In the genomic region with DNA sequence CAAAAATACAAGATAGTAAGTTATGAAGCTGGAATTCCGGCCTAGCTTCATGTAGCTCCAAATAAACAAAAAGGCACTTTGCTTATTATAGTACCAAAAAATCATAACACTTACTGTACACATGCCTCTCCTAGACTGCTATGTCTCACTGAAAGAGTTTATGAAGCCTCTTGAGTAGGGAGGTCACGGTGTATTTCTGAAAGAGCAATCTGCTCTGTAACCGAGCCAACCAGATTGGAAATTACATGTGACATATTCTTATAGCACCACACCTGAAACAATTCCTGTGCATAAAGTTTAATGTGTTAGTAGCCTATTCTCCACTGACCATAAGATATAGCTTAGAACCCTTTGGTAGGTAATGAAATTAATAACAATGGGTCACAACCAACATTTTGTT, we compare ENCODE assay signal across 1 cellular context.
TF ChIP-seq lines count a peak whose summit lies in the region.

No MANE protein-coding gene starts in this region.

TF ChIP-seq in K562, 482 proteins besides CTCF, POLR2A, EP300 and RAD21 (continued from another document):
- TF ChIP-seq, protein P1, sequence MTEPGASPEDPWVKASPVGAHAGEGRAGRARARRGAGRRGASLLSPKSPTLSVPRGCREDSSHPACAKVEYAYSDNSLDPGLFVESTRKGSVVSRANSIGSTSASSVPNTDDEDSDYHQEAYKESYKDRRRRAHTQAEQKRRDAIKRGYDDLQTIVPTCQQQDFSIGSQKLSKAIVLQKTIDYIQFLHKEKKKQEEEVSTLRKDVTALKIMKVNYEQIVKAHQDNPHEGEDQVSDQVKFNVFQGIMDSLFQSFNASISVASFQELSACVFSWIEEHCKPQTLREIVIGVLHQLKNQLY (CRISPR knock-in tag; conservative IDR thresholded peaks at IDR 0.05): no peak
- TF ChIP-seq, protein P2, sequence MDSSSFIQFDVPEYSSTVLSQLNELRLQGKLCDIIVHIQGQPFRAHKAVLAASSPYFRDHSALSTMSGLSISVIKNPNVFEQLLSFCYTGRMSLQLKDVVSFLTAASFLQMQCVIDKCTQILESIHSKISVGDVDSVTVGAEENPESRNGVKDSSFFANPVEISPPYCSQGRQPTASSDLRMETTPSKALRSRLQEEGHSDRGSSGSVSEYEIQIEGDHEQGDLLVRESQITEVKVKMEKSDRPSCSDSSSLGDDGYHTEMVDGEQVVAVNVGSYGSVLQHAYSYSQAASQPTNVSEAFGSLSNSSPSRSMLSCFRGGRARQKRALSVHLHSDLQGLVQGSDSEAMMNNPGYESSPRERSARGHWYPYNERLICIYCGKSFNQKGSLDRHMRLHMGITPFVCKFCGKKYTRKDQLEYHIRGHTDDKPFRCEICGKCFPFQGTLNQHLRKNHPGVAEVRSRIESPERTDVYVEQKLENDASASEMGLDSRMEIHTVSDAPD (CRISPR knock-in tag; IDR thresholded peaks at IDR 0.05): no peak
TF ChIP-seq in K562: peak in this region for 0.
